ENCODE assay signal across 14 cellular contexts in genomic region chr14:58629273-58629672, GRCh38. TPM values are rescaled to one million over a fixed set of nuclear protein-coding genes. Genes with fewer than 3 reads are reported as not detected.
"Had no signal": no experiment of that assay in that cellular context is flagged by ENCODE, and none has a peak within 500 bp of the region (broad histone marks: within the 10 kb centered on the region; RNA-seq: fewer than 3 reads in every experiment).

No MANE protein-coding gene starts in this region.

- H3K4me3 Mint-ChIP-seq: activated naive CD8-positive, alpha-beta T cell treated with anti-CD3 and anti-CD28 coated beads, Interleukin-2, amount 50 U/mL, for 24 hours; activated T-helper 1 cell treated with anti-CD3 and anti-CD28 coated beads, Interleukin-12 subunit alpha, Interleukin-12 subunit beta, Interleukin-2, Interleukin-4 antibody, amounts not matched to agents 30 ng/mL and 10 ng/mL and 1 ng/mL, durations not matched to agents 14 hours and 24 hours and 36 hours; immature natural killer cell; stimulated activated naive CD8-positive, alpha-beta T cell treated with anti-CD3 and anti-CD28 coated beads, Interleukin-15, amount 100 ng/mL, for 72 hours; WTC11 had no signal

- DNase-seq: activated CD4-positive, alpha-beta T cell treated with anti-CD3 and anti-CD28 coated beads for 48 hours; activated naive CD4-positive, alpha-beta T cell; activated naive CD8-positive, alpha-beta T cell treated with anti-CD3 and anti-CD28 coated beads, Interleukin-2, amount 50 U/mL, for 24 hours; foreskin keratinocyte; immature natural killer cell; left colon; ovary; stimulated activated CD4-positive, alpha-beta T cell treated with anti-CD3 and anti-CD28 coated beads, Interleukin-4, amount 100 ng/mL, for 1 hour; stimulated activated CD8-positive, alpha-beta memory T cell treated with anti-CD3 and anti-CD28 coated beads, Interleukin-4, amount 100 ng/mL, for 48 hours; stimulated activated naive CD8-positive, alpha-beta T cell treated with anti-CD3 and anti-CD28 coated beads, Interleukin-15, amount 100 ng/mL, for 72 hours; T1000; testis had no signal

- H3K27ac ChIP-seq: foreskin keratinocyte, ovary, testis had no signal

- H3K36me3 ChIP-seq: ovary had no signal

- H3K27ac Mint-ChIP-seq: activated naive CD8-positive, alpha-beta T cell treated with anti-CD3 and anti-CD28 coated beads, Interleukin-2, amount 50 U/mL, for 24 hours; activated T-helper 1 cell treated with anti-CD3 and anti-CD28 coated beads, Interleukin-12 subunit alpha, Interleukin-12 subunit beta, Interleukin-2, Interleukin-4 antibody, amounts not matched to agents 30 ng/mL and 10 ng/mL and 1 ng/mL, durations not matched to agents 14 hours and 24 hours and 36 hours; immature natural killer cell; stimulated activated naive CD8-positive, alpha-beta T cell treated with anti-CD3 and anti-CD28 coated beads, Interleukin-15, amount 100 ng/mL, for 72 hours had no signal

- H3K4me3 ChIP-seq: ovary, testis had no signal

- ATAC-seq: activated naive CD8-positive, alpha-beta T cell treated with anti-CD3 and anti-CD28 coated beads, Interleukin-2, amount 50 U/mL, for 24 hours; foreskin keratinocyte; left colon; stimulated activated naive CD8-positive, alpha-beta T cell treated with anti-CD3 and anti-CD28 coated beads, Interleukin-15, amount 100 ng/mL, for 72 hours; WTC11 had no signal

- H3K27me3 Mint-ChIP-seq: activated naive CD8-positive, alpha-beta T cell treated with anti-CD3 and anti-CD28 coated beads, Interleukin-2, amount 50 U/mL, for 24 hours had no signal

- H3K36me3 Mint-ChIP-seq: immature natural killer cell, WTC11 had no signal

- H3K27me3 ChIP-seq: ovary, testis had no signal

- H3K4me1 Mint-ChIP-seq: immature natural killer cell had no signal

- H3K9me3 ChIP-seq: ovary, testis had no signal

- H3K4me1 ChIP-seq: foreskin keratinocyte, testis had no signal

- H3K9me3 Mint-ChIP-seq: activated naive CD8-positive, alpha-beta T cell treated with anti-CD3 and anti-CD28 coated beads, Interleukin-2, amount 50 U/mL, for 24 hours; activated T-helper 1 cell treated with anti-CD3 and anti-CD28 coated beads, Interleukin-12 subunit alpha, Interleukin-12 subunit beta, Interleukin-2, Interleukin-4 antibody, amounts not matched to agents 30 ng/mL and 10 ng/mL and 1 ng/mL, durations not matched to agents 14 hours and 24 hours and 36 hours; stimulated activated naive CD8-positive, alpha-beta T cell treated with anti-CD3 and anti-CD28 coated beads, Interleukin-15, amount 100 ng/mL, for 72 hours; WTC11 had no signal

RNA-seq across cellular contexts. Expression of gene DACT1, which starts 8.5 kb away (rescaled TPM):
- polyA plus RNA-seq: immature natural killer cell had no signal
